8 cellular contexts compared by ENCODE assay signal in the genomic region with DNA sequence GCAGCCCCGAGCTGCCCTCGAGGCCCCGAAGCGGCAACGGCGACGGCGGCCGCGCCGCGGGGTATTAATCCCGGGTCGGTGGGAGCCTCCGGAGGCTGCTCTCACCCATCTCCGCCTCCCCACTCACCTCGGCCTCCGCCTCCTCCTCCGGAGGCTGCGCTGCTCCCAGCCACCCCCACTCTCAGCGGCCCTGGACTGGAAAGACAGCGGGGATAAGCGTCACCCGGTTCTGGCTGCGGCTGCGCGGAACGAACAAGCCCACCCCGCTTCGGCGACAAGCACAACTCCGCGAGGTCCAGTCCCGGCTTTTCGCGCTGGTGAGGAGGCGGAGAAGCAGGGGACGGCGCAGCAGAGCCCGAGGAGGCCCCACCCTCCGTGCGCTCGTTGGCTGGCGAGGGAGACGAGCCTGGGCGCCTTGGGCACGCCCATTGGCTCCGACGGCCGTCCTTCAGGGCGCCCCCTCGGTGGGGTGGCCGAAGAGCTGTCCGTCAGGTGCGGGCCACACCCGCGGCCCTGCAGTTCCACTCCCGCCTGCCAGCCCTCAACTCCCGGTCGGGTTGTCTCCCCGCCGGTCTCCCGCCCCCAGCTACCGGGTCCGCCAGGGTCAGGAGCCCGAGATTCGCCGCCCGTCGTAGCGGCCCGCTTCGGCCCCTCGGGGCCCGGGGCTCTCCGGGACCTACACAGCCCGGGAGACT. TPM values are rescaled to one million over a fixed set of nuclear protein-coding genes. Genes with fewer than 3 reads are reported as not detected.
A peak's percentile ranks its signal among the peaks of the same experiment; 100 is the strongest.
DNase-seq lines count a peak whose midpoint lies in the region; ATAC-seq, FAIRE-seq and TF ChIP-seq lines count a peak whose summit lies in the region.

A gene (minus strand): TSS at position 327 of the 695 bp plus-strand sequence. CDS start 11,469 bp downstream, outside the sequence.

- FAIRE-seq in urothelium cell line (lab: Jason Lieb, UNC) = peak; percentile 40

- DNase-seq in GM13977 (ENCODE audit: low spot score) (peak; percentile 99), NCI-H1694 treated with DMSO at 0.1 percent for 48 hours (lab: John Stamatoyannopoulos, UW) (peak; percentile 99), T-helper 17 cell (peak; percentile 88 to 90 (median 89)), left ventricle myocardium superior (peak; percentile 100), psoas muscle (peak; percentile 99 to 100), urothelium cell line (ENCODE audit: low spot score) (peak; percentile 94)

- peaks cover 3% of the 10 kb centered on the region for H3K36me3 Mint-ChIP-seq in T-helper 17 cell (ENCODE audit: low read depth)

- H3K9me3 ChIP-seq in T-helper 17 cell (ENCODE audit: control insufficient read depth, low read length, poor library complexity, severe bottlenecking) (no peaks in the 10 kb centered on the region), psoas muscle (no peaks in the 10 kb centered on the region)

- in situ Hi-C loops in GM13977 (cut with MboI; ENCODE audit: low pct_unique_long_range_greater_than_20kb, low sequenced_read_pairs, unreplicated experiment) = no loop called here

- H3K4me3 Mint-ChIP-seq in T-helper 17 cell = peak within 1 kb of the TSS; percentile 96

- 0% methylated on average over 39 to 77 of the region's 77 CpGs for WGBS in psoas muscle, 3 donors

- intact Hi-C loops in left ventricle myocardium superior (cut with micrococcal nuclease) = no loop called here
- intact Hi-C loops in psoas muscle (cut with DNase I) = loop anchor here (1.0 to 5.0 kb wide), 3 partner anchors 81 to 94 kb away; a partner anchor contains a TSS

- no peaks in the 10 kb centered on the region for H3K27me3 ChIP-seq in psoas muscle (ENCODE audit: insufficient read depth in 3 of 3, low read length in 2 of 3)

- H3K4me1 Mint-ChIP-seq in T-helper 17 cell = peaks cover 28% of the 10 kb centered on the region

- peak within 1 kb of the TSS; percentile 96 for H3K27ac ChIP-seq in angular gyrus (ENCODE audit: low read depth, low read length)
- peak within 1 kb of the TSS; percentile 94 for H3K27ac ChIP-seq in psoas muscle

- peaks cover 0 to 8% of the 10 kb centered on the region in 2 donors for H3K36me3 ChIP-seq in psoas muscle (ENCODE audit: insufficient read depth in 1 of 2, low read depth in 1 of 2)

- peaks cover 16% of the 10 kb centered on the region for H3K4me1 ChIP-seq in psoas muscle

- ATAC-seq in HG02884 (IDR thresholded peaks at IDR 0.05; ENCODE audit: unreplicated experiment) (peak; percentile 80), T-helper 17 cell (peak; percentile 87), left ventricle myocardium superior (peak; percentile 96), psoas muscle (peak; percentile 95 to 98 (median 97))

- no peaks in the 10 kb centered on the region for H3K27me3 Mint-ChIP-seq in T-helper 17 cell

- TF ChIP-seq CTCF in GM13977 (IDR thresholded peaks at IDR 0.05; ENCODE audit: extremely low read depth, insufficient read depth, missing control alignments) (no peak), psoas muscle (IDR thresholded peaks at IDR 0.05) (no peak)

- H3K27ac Mint-ChIP-seq in T-helper 17 cell = peak within 1 kb of the TSS; percentile 97

- peak within 1 kb of the TSS; percentile 79 for H3K4me3 ChIP-seq in psoas muscle

RNA-seq across cellular contexts. Expression of the gene that starts here (rescaled TPM):
- total RNA-seq in T-helper 17 cell (10 to 100 TPM; 23.0 to 26.3 TPM), left ventricle myocardium superior (6.4 TPM), psoas muscle (1 to 10 TPM; 5.5 to 8.0 (median 6.1) TPM)
- polyA plus RNA-seq in psoas muscle = 1 to 10 TPM; 3.2 to 7.6 (median 5.6) TPM

Comparison
In these comparisons a context has a peak if more than half of its experiments do, and no peak if none do; other contexts are left out.
1. Peak in every context shown above with its lines: DNase-seq, ATAC-seq, H3K4me3 ChIP-seq and H3K27ac ChIP-seq.